ENCODE assay signal across 10 cellular contexts in genomic region chr15:76972420-76973361, GRCh38. TPM values are rescaled to one million over a fixed set of nuclear protein-coding genes. Genes with fewer than 3 reads are reported as not detected.
DNase-seq lines count a peak whose midpoint lies in the region; ATAC-seq and TF ChIP-seq lines count a peak whose summit lies in the region.
"Had no signal": no experiment of that assay in that cellular context is flagged by ENCODE, and none has a peak within 500 bp of the region (broad histone marks: within the 10 kb centered on the region; RNA-seq: fewer than 3 reads in every experiment).

No MANE protein-coding gene starts in this region.

- H3K27me3 ChIP-seq in left lung (no peaks in the 10 kb centered on the region), upper lobe of left lung (no peaks in the 10 kb centered on the region)

- POLR2A ChIA-PET in activated CD4-positive, alpha-beta T cell treated with anti-CD3 and anti-CD28 coated beads for 36 hours (lab: Charles Lee), result interaction anchor here (0.7 to 1.2 kb wide), 3 partner anchors 49 to 1473 kb away, joined by 3 read pairs; no protein-coding TSS in a partner anchor
- POLR2A ChIA-PET in activated CD4-positive, alpha-beta T cell treated with anti-CD3 and anti-CD28 coated beads, Interleukin-2, amount 10 ng/mL, durations not matched to agents 7 days and 5 days (lab: Charles Lee), result no interaction called here

- TF ChIP-seq EP300 in upper lobe of left lung (IDR thresholded peaks at IDR 0.05), result no peak

- TF ChIP-seq CTCF in chondrocyte (IDR thresholded peaks at IDR 0.05) (no peak), left lung (IDR thresholded peaks at IDR 0.05) (no peak), upper lobe of left lung (IDR thresholded peaks at IDR 0.05) (no peak)

- ATAC-seq in activated CD4-positive, alpha-beta T cell treated with anti-CD3 and anti-CD28 coated beads for 36 hours, result peak; percentile 8
- ATAC-seq in left lung (peak; percentile 66), upper lobe of left lung (ENCODE audit: low FRiP score in 2 of 2) (peak; percentile 56 to 84), HG02623 (IDR thresholded peaks at IDR 0.05; ENCODE audit: unreplicated experiment) (no peak)

- no peak for TF ChIP-seq POLR2A in upper lobe of left lung (IDR thresholded peaks at IDR 0.05)

- CTCF ChIA-PET in activated CD4-positive, alpha-beta T cell treated with anti-CD3 and anti-CD28 coated beads for 36 hours (lab: Charles Lee), result interaction anchor here (0.6 to 9.8 kb wide), 36 partner anchors 9 to 571 kb away, joined by 3 to 87 read pairs (median 5); partner anchors contain the start of gene PSTPIP1
- CTCF ChIA-PET in activated CD4-positive, alpha-beta T cell treated with anti-CD3 and anti-CD28 coated beads, Interleukin-2, amount 10 ng/mL, durations not matched to agents 7 days and 5 days (lab: Charles Lee), result interaction anchor here (0.6 to 4.8 kb wide), 20 partner anchors 9 to 570 kb away, joined by 3 to 22 read pairs (median 4); no protein-coding TSS in a partner anchor

- no peaks in the 10 kb centered on the region for H3K36me3 Mint-ChIP-seq in activated CD4-positive, alpha-beta T cell treated with anti-CD3 and anti-CD28 coated beads for 36 hours (ENCODE audit: low read depth)
- H3K36me3 Mint-ChIP-seq in activated CD4-positive, alpha-beta T cell treated with anti-CD3 and anti-CD28 coated beads, Interleukin-2, amount 10 ng/mL, durations not matched to agents 7 days and 5 days (ENCODE audit: low read depth), result no peaks in the 10 kb centered on the region
- H3K36me3 Mint-ChIP-seq in chondrocyte (ENCODE audit: low read depth), result peaks cover 2% of the 10 kb centered on the region

- H3K4me3 ChIP-seq in left lung, result no peak overlapping the region
- H3K4me3 ChIP-seq in upper lobe of left lung, result no peak overlapping the region

- no peaks in the 10 kb centered on the region for H3K27me3 Mint-ChIP-seq in activated CD4-positive, alpha-beta T cell treated with anti-CD3 and anti-CD28 coated beads for 36 hours
- peaks cover 13% of the 10 kb centered on the region for H3K27me3 Mint-ChIP-seq in activated CD4-positive, alpha-beta T cell treated with anti-CD3 and anti-CD28 coated beads, Interleukin-2, amount 10 ng/mL, durations not matched to agents 7 days and 5 days
- H3K27me3 Mint-ChIP-seq in chondrocyte (ENCODE audit: low read depth), result peaks cover 12% of the 10 kb centered on the region

- H3K9me3 ChIP-seq in left lung (no peaks in the 10 kb centered on the region), upper lobe of left lung (no peaks in the 10 kb centered on the region)

- H3K36me3 ChIP-seq in left lung (no peaks in the 10 kb centered on the region), upper lobe of left lung (no peaks in the 10 kb centered on the region)

- peaks cover 0 to 14% of the 10 kb centered on the region in 2 donors for H3K4me1 ChIP-seq in left lung
- H3K4me1 ChIP-seq in upper lobe of left lung, result no peaks in the 10 kb centered on the region

- H3K9me3 Mint-ChIP-seq in activated CD4-positive, alpha-beta T cell treated with anti-CD3 and anti-CD28 coated beads for 36 hours (ENCODE audit: low read depth), result no peaks in the 10 kb centered on the region
- H3K9me3 Mint-ChIP-seq in activated CD4-positive, alpha-beta T cell treated with anti-CD3 and anti-CD28 coated beads, Interleukin-2, amount 10 ng/mL, durations not matched to agents 7 days and 5 days, result no peaks in the 10 kb centered on the region
- peaks cover 1% of the 10 kb centered on the region for H3K9me3 Mint-ChIP-seq in chondrocyte (ENCODE audit: low read depth)

- no peak for DNase-seq in activated CD4-positive, alpha-beta T cell treated with anti-CD3 and anti-CD28 coated beads for 36 hours
- DNase-seq in activated CD4-positive, alpha-beta T cell treated with anti-CD3 and anti-CD28 coated beads, Interleukin-2, amount 10 ng/mL, durations not matched to agents 7 days and 5 days, result no peak
- DNase-seq in chondrocyte (ENCODE audit: low spot score) (no peak), left lung (no peak), upper lobe of left lung (peak in 1 of 2 donors; percentile 50), NCI-H1436 (lab: John Stamatoyannopoulos, UW) (no peak), iPS-NIHi11 (ENCODE audit: low spot score) (no peak)

- intact Hi-C loops in activated CD4-positive, alpha-beta T cell treated with anti-CD3 and anti-CD28 coated beads for 36 hours (cut with DNase I, micrococcal nuclease), result loop anchor here (1.0 to 10.0 kb wide), 10 partner anchors 25 to 571 kb away; no protein-coding TSS in a partner anchor
- intact Hi-C loops in left lung (cut with DNase I), result no loop called here

- WGBS in upper lobe of left lung, 2 donors, result 50 to 62% methylated on average over 11 to 20 of the region's 20 CpGs

- no peak overlapping the region for H3K27ac Mint-ChIP-seq in activated CD4-positive, alpha-beta T cell treated with anti-CD3 and anti-CD28 coated beads for 36 hours
- H3K27ac Mint-ChIP-seq in activated CD4-positive, alpha-beta T cell treated with anti-CD3 and anti-CD28 coated beads, Interleukin-2, amount 10 ng/mL, durations not matched to agents 7 days and 5 days, result no peak overlapping the region
- no peak overlapping the region for H3K27ac Mint-ChIP-seq in chondrocyte (ENCODE audit: unreplicated experiment)

- no peak overlapping the region for H3K4me3 Mint-ChIP-seq in activated CD4-positive, alpha-beta T cell treated with anti-CD3 and anti-CD28 coated beads for 36 hours
- no peak overlapping the region for H3K4me3 Mint-ChIP-seq in activated CD4-positive, alpha-beta T cell treated with anti-CD3 and anti-CD28 coated beads, Interleukin-2, amount 10 ng/mL, durations not matched to agents 7 days and 5 days
- peak overlapping the region; percentile 37 for H3K4me3 Mint-ChIP-seq in chondrocyte (ENCODE audit: unreplicated experiment)

- H3K4me1 Mint-ChIP-seq in activated CD4-positive, alpha-beta T cell treated with anti-CD3 and anti-CD28 coated beads for 36 hours, result peaks cover 16% of the 10 kb centered on the region
- H3K4me1 Mint-ChIP-seq in activated CD4-positive, alpha-beta T cell treated with anti-CD3 and anti-CD28 coated beads, Interleukin-2, amount 10 ng/mL, durations not matched to agents 7 days and 5 days, result peaks cover 29% of the 10 kb centered on the region
- H3K4me1 Mint-ChIP-seq in chondrocyte (ENCODE audit: low read depth), result peaks cover 9% of the 10 kb centered on the region

- H3K27ac ChIP-seq in left lung, result no peak overlapping the region
- no peak overlapping the region for H3K27ac ChIP-seq in upper lobe of left lung

RNA-seq across cellular contexts. Expression of gene PSTPIP1, which starts 22.2 kb away (rescaled TPM):
- total RNA-seq in activated CD4-positive, alpha-beta T cell treated with anti-CD3 and anti-CD28 coated beads for 36 hours, result 100 to 1,000 TPM; 100 to 125 TPM
- 100 to 1,000 TPM; 135 to 176 TPM for total RNA-seq in activated CD4-positive, alpha-beta T cell treated with anti-CD3 and anti-CD28 coated beads, Interleukin-2, amount 10 ng/mL, durations not matched to agents 7 days and 5 days
- not detected in 3 replicates for total RNA-seq in chondrocyte
- total RNA-seq in left lung, result 10 to 100 TPM in 1 of 2 donors, 1 to 10 TPM in 1; 9.1 to 52.9 TPM
- total RNA-seq in upper lobe of left lung, result 10 to 100 TPM in 5 of 6 donors, 1 to 10 TPM in 1; 7.0 to 69.1 (median 20.2) TPM
- total RNA-seq: LHCN-M2, temporal lobe had no signal

RNA-seq across cellular contexts. Expression of gene RCN2, which starts 41.1 kb away (rescaled TPM):
- total RNA-seq in activated CD4-positive, alpha-beta T cell treated with anti-CD3 and anti-CD28 coated beads for 36 hours, result 10 to 100 TPM; 16.6 to 18.9 TPM
- 10 to 100 TPM; 23.2 to 26.8 TPM for total RNA-seq in activated CD4-positive, alpha-beta T cell treated with anti-CD3 and anti-CD28 coated beads, Interleukin-2, amount 10 ng/mL, durations not matched to agents 7 days and 5 days
- total RNA-seq in chondrocyte, result 70.4 to 99.2 TPM (median 72.1 TPM) in 3 replicates
- 10 to 100 TPM; 42.3 to 73.8 TPM for total RNA-seq in left lung
- 10 to 100 TPM; 17.8 to 43.9 (median 32.7) TPM for total RNA-seq in upper lobe of left lung

Comparison
In these comparisons a context has a peak if more than half of its experiments do, and no peak if none do; other contexts are left out.
1. intact Hi-C loops: an anchor here in activated CD4-positive, alpha-beta T cell treated with anti-CD3 and anti-CD28 coated beads for 36 hours (1.0 to 10.0 kb wide); none called in left lung.